22 cellular contexts compared by ENCODE assay signal in genomic region chrX:115694028-115694427, GRCh38.
"Had no signal": no experiment of that assay in that cellular context is flagged by ENCODE, and none has a peak within 500 bp of the region (broad histone marks: within the 10 kb centered on the region; RNA-seq: fewer than 3 reads in every experiment).

No MANE protein-coding gene starts in this region.

- H3K4me3 ChIP-seq: breast epithelium, SK-N-MC had no signal

- H3K27ac ChIP-seq: breast epithelium, SK-N-MC, VCaP had no signal

- H3K9me3 ChIP-seq: breast epithelium had no signal

- DNase-seq: activated CD4-positive, alpha-beta memory T cell treated with anti-CD3 and anti-CD28 coated beads, Interleukin-2, amount 10 ng/mL, durations not matched to agents 7 days and 5 days; activated CD4-positive, alpha-beta T cell treated with anti-CD3 and anti-CD28 coated beads for 36 hours; activated CD4-positive, alpha-beta T cell treated with anti-CD3 and anti-CD28 coated beads, Interleukin-2, amount 50 U/mL, for 1 hour; activated naive CD4-positive, alpha-beta T cell treated with anti-CD3 and anti-CD28 coated beads, Interleukin-2, amount 50 U/mL, for 16 hours; activated naive CD8-positive, alpha-beta T cell treated with anti-CD3 and anti-CD28 coated beads, Interleukin-2, amount 10 ng/mL, durations not matched to agents 7 days and 5 days; caudate nucleus; Karpas-422; MM.1S; NCI-H1105; NCI-H1436; NCI-H1694 treated with DMSO at 0.1 percent for 48 hours; NCI-H2029 treated with DMSO at 0.1 percent for 48 hours; NCI-H345; NCI-H510A; NCI-H526 treated with DMSO at 0.1 percent for 48 hours; NCI-H82; T-cell; T-helper 2 cell; T1000 had no signal

- H3K36me3 ChIP-seq: breast epithelium had no signal

- ATAC-seq: activated CD4-positive, alpha-beta T cell treated with anti-CD3 and anti-CD28 coated beads for 36 hours; T-cell had no signal

- H3K4me1 ChIP-seq: breast epithelium had no signal
